Comparison of ENCODE assay signal across 27 cellular contexts in the genomic region with DNA sequence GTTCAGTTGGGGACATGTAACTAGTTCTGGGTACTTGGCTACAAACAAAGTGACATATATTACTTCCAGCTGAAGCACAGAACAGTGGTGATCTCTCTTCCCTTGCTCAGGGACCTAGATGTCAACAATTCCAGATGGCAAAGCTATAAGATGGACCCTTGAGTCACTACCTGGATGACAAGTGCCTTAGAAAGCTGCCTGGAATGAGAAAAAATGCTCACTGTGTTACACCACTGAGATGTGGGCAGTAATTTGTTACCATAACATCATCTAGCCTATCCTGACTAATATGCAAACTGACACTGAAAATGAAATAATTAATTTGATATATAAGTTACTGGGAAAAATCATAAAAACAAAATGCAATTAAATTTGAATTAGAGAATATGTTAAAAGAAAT. TPM values are rescaled to one million over a fixed set of nuclear protein-coding genes. Genes with fewer than 3 reads are reported as not detected.
"Had no signal": no experiment of that assay in that cellular context is flagged by ENCODE, and none has a peak within 500 bp of the region (broad histone marks: within the 10 kb centered on the region; RNA-seq: fewer than 3 reads in every experiment).

No MANE protein-coding gene starts in this region.

- H3K36me3 ChIP-seq: left lung, lower lobe of right lung, neural progenitor cell, neutrophil, right atrium auricular region, right lobe of liver, suprapubic skin, thoracic aorta, tibial artery, uterus had no signal

- H3K4me3 ChIP-seq: left lung, lower lobe of right lung, neural progenitor cell, right atrium auricular region, right lobe of liver, suprapubic skin, thoracic aorta, tibial artery, uterus had no signal

- H3K27me3 ChIP-seq: left lung, neural progenitor cell, neutrophil, right atrium auricular region, right lobe of liver, suprapubic skin, tibial artery, uterus had no signal

- DNase-seq: hippocampal formation; kidney glomerular epithelial cell; left colon; left lung; lower lobe of right lung; mammary epithelial cell; mesendoderm; naive B cell; natural killer cell; nephron progenitor cell; occipital lobe; right lobe of liver; stimulated activated CD4-positive, alpha-beta T cell treated with anti-CD3 and anti-CD28 coated beads, Interleukin-12 subunit alpha, Interleukin-12 subunit beta, amount 100 ng/mL, for 4 hours; stimulated activated CD4-positive, alpha-beta T cell treated with anti-CD3 and anti-CD28 coated beads, Interleukin-15, amount 100 ng/mL, for 24 hours; stimulated activated CD4-positive, alpha-beta T cell treated with anti-CD3 and anti-CD28 coated beads, Interleukin-2, amount 100 ng/mL, for 24 hours; stimulated activated CD4-positive, alpha-beta T cell treated with anti-CD3 and anti-CD28 coated beads, Interleukin-4, amount 100 ng/mL, for 1 hour; stimulated activated naive B cell treated with anti-CD40 and anti-IgM and Interleukin-4, amounts not matched to agents 10 μg/mL and 1 μg/mL and 100 μg/mL, for 72 hours; tibial artery; uterus had no signal

- H3K27ac ChIP-seq: left lung, lower lobe of right lung, neural progenitor cell, neutrophil, parathyroid adenoma, right atrium auricular region, right lobe of liver, suprapubic skin, thoracic aorta, tibial artery, uterus had no signal

- FAIRE-seq: keratinocyte had no signal

- H3K4me1 ChIP-seq: left lung, lower lobe of right lung, neural progenitor cell, parathyroid adenoma, right atrium auricular region, right lobe of liver, suprapubic skin, tibial artery, uterus had no signal

- H3K9me3 ChIP-seq: left lung, lower lobe of right lung, neutrophil, right atrium auricular region, suprapubic skin, thoracic aorta, tibial artery, uterus had no signal

RNA-seq across cellular contexts. Expression of gene CTTNBP2, which starts 16.4 kb away (rescaled TPM):
- total RNA-seq: pulmonary artery endothelial cell had no signal
